ENCODE assay signal across 34 cellular contexts in genomic region chr3:77535116-77535515, GRCh38.
"Had no signal": no experiment of that assay in that cellular context is flagged by ENCODE, and none has a peak within 500 bp of the region (broad histone marks: within the 10 kb centered on the region; RNA-seq: fewer than 3 reads in every experiment).

No MANE protein-coding gene starts in this region.

- H3K9me3 ChIP-seq: MG63 had no signal

- H3K27ac ChIP-seq: ascending aorta, Peyer's patch, WERI-Rb-1 had no signal

- H3K36me3 ChIP-seq: ascending aorta, MG63, Peyer's patch, WERI-Rb-1 had no signal

- H3K27me3 ChIP-seq: ascending aorta, MG63, Peyer's patch had no signal

- DNase-seq: activated CD4-positive, alpha-beta memory T cell treated with anti-CD3 and anti-CD28 coated beads, Interleukin-2, amount 10 ng/mL, durations not matched to agents 7 days and 5 days; activated CD4-positive, alpha-beta T cell treated with anti-CD3 and anti-CD28 coated beads for 1 hour; activated CD4-positive, alpha-beta T cell treated with anti-CD3 and anti-CD28 coated beads for 48 hours; activated CD4-positive, CD25-positive, alpha-beta regulatory T cell; activated CD8-positive, alpha-beta memory T cell treated with anti-CD3 and anti-CD28 coated beads for 24 hours; activated CD8-positive, alpha-beta memory T cell treated with anti-CD3 and anti-CD28 coated beads, Interleukin-2, amount 10 ng/mL, durations not matched to agents 7 days and 5 days; activated CD8-positive, alpha-beta memory T cell treated with anti-CD3 and anti-CD28 coated beads, Interleukin-2, amount 50 U/mL, for 48 hours; activated gamma-delta T cell; activated naive CD4-positive, alpha-beta T cell treated with Interleukin-2 at 50 U/mL for 16 hours; activated naive CD8-positive, alpha-beta T cell treated with anti-CD3 and anti-CD28 coated beads, Interleukin-2, amount 10 ng/mL, durations not matched to agents 7 days and 5 days; activated T-cell treated with anti-CD3 and anti-CD28 coated beads, Interleukin-2, amount 50 U/mL, for 48 hours; amygdala; Kasumi-1; MG63; NCI-H1048; NCI-H1417; NCI-H146; NCI-H187; NCI-H2029 treated with DMSO at 0.1 percent for 48 hours; NCI-H2107; NCI-H226; NCI-H524 treated with DMSO at 0.1 percent for 48 hours; NCI-H748 treated with DMSO at 0.1 percent for 48 hours; NK-92 treated with Interleukin-12 subunit alpha and Interleukin-12 subunit beta, amount 100 ng/mL, for 24 hours; PC-3; Peyer's patch; RPMI8226; SIG-M5; SW 1271; T-helper 1 cell; T-helper 2 cell; T-helper 9 cell; WERI-Rb-1 had no signal

- H3K4me3 ChIP-seq: ascending aorta, MG63, Peyer's patch had no signal
